ENCODE assay signal across 1 cellular context in the genomic region with DNA sequence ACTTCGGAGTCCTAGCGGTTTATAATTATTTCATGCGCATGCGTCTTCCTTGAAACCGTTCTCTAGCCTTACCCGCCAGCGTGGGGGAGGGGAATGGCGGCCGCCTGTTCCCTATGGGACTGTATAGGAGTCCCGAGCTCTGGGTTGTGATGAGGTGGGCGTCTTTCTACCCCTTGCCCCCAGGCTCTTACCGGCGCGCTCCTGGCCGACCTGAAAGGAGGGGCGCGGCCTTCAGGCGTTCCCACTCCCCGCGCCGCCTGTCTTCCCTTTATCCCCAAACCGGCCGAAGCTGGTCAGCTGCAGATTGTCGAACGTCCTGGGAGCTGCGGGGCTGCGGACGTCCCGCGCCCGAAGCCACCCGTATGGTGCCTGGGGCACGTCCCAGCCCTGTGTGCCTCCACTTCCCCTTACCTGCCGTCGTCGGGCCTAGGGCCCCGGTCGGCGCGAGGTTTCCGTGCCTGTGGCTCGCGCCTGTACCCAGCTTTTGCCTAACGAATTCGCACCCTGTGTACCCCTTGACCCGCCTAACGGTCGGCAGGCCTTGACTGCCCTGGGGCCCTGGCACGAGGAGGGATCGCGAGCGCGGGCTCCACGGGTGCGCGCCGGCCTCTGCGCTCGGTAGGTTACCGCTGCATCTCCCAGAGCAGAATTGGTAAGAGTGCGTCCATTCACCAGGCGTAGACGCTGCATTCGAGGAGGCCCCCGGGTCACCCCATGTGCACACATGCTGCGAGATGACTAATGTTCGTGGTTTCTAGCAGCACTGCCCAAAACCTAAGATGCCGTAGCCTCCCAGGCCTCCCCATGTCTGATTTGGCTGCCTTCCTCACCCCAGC.
TF ChIP-seq lines count a peak whose summit lies in the region.

No MANE protein-coding gene starts in this region.

TF ChIP-seq in HepG2, 621 proteins besides CTCF, POLR2A, EP300 and RAD21 (continues in another document):
- TF ChIP-seq HNF1A (IDR thresholded peaks at IDR 0.05; ENCODE audit: low read depth) (no peak), HNF1A (CRISPR knock-in tag; IDR thresholded peaks at IDR 0.05; ENCODE audit: borderline replicate concordance) (0 out of 2 replicates have a peak, but pooled peaks have one; percentile 40), ZMAT3 (CRISPR knock-in tag; conservative IDR thresholded peaks at IDR 0.05) (peak; percentile 33; the same call in 1 of the 2 replicates), HMGXB4 (CRISPR knock-in tag; IDR thresholded peaks at IDR 0.05; ENCODE audit: borderline replicate concordance in 1 of 2, low read depth in 1 of 2) (peak; percentile 58 to 76; a peak in 2 of 4 replicates), ZBTB20 (CRISPR knock-in tag; IDR thresholded peaks at IDR 0.05; ENCODE audit: borderline replicate concordance, low read depth) (peak; percentile 12; the same call in 1 of the 2 replicates), SPEN (CRISPR knock-in tag; IDR thresholded peaks at IDR 0.05; ENCODE audit: low read depth) (peak; percentile 62; the same call in 1 of the 2 replicates), HDAC1 (CRISPR knock-in tag; IDR thresholded peaks at IDR 0.05) (peak; percentile 58), REST (IDR thresholded peaks at IDR 0.05; ENCODE audit: borderline replicate concordance in 1 of 2, low read depth in 1 of 2, low read length in 2 of 2) (peak in 1 of 2 experiments; percentile 46; a peak in 1 of 4 replicates), SP5 (CRISPR knock-in tag; IDR thresholded peaks at IDR 0.05; ENCODE audit: borderline replicate concordance, low read depth) (0 out of 2 replicates have a peak, but pooled peaks have one; percentile 33), ZNF614 (CRISPR knock-in tag; IDR thresholded peaks at IDR 0.05; ENCODE audit: borderline replicate concordance) (peak; percentile 15; the same call in 1 of the 2 replicates), PTBP1 (IDR thresholded peaks at IDR 0.05; ENCODE audit: low read depth, low read length, poor library complexity, severe bottlenecking) (no peak), ZC3H13 (CRISPR knock-in tag; IDR thresholded peaks at IDR 0.05) (no peak; the same call in 1 of the 2 replicates), RARG (CRISPR knock-in tag; IDR thresholded peaks at IDR 0.05; ENCODE audit: low read depth) (0 out of 2 replicates have a peak, but pooled peaks have one; percentile 55), ZNF724P (CRISPR knock-in tag; IDR thresholded peaks at IDR 0.05; ENCODE audit: borderline replicate concordance) (0 out of 2 replicates have a peak, but pooled peaks have one; percentile 73), NFIC (IDR thresholded peaks at IDR 0.05; ENCODE audit: low read length) (no peak), ZNF749 (CRISPR knock-in tag; IDR thresholded peaks at IDR 0.05; ENCODE audit: borderline replicate concordance) (peak; percentile 84; the same call in 1 of the 2 replicates), U2AF1 (optimal IDR thresholded peaks at IDR 0.05; ENCODE audit: low read depth, low read length) (no peak), CBFB (CRISPR knock-in tag; IDR thresholded peaks at IDR 0.05) (peak; percentile 33; the same call in 1 of the 2 replicates), ZC3H4 (CRISPR knock-in tag; IDR thresholded peaks at IDR 0.05; ENCODE audit: borderline replicate concordance) (peak; percentile 55), HOXD1 (CRISPR knock-in tag; IDR thresholded peaks at IDR 0.05) (peak; percentile 26; the same call in 1 of the 2 replicates), CAMTA2 (CRISPR knock-in tag; IDR thresholded peaks at IDR 0.05; ENCODE audit: borderline replicate concordance) (peak; percentile 57; the same call in 1 of the 2 replicates), PRPF4 (IDR thresholded peaks at IDR 0.05; ENCODE audit: low read depth, low read length, poor library complexity, severe bottlenecking) (peak; percentile 68), ZNF296 (CRISPR knock-in tag; conservative IDR thresholded peaks at IDR 0.05) (peak; percentile 54), ZNF331 (CRISPR knock-in tag; IDR thresholded peaks at IDR 0.05) (no peak), ZNF34 (CRISPR knock-in tag; IDR thresholded peaks at IDR 0.05; ENCODE audit: borderline replicate concordance) (0 out of 2 replicates have a peak, but pooled peaks have one; percentile 37), ZNF121 (CRISPR knock-in tag; IDR thresholded peaks at IDR 0.05) (no peak), TEF (CRISPR knock-in tag; IDR thresholded peaks at IDR 0.05) (no peak), ZNF784 (CRISPR knock-in tag; IDR thresholded peaks at IDR 0.05; ENCODE audit: borderline replicate concordance) (peak; percentile 61; the same call in 1 of the 2 replicates), DMAP1 (CRISPR knock-in tag; IDR thresholded peaks at IDR 0.05) (peak; percentile 86), RFX3 (CRISPR knock-in tag; IDR thresholded peaks at IDR 0.05) (no peak), FOXM1 (CRISPR knock-in tag; IDR thresholded peaks at IDR 0.05) (0 out of 2 replicates have a peak, but pooled peaks have one; percentile 41), DNMT1 (CRISPR knock-in tag; IDR thresholded peaks at IDR 0.05) (peak; percentile 15; the same call in 1 of the 2 replicates), ZBTB38 (CRISPR knock-in tag; IDR thresholded peaks at IDR 0.05) (0 out of 2 replicates have a peak, but pooled peaks have one; percentile 54)
- TF ChIP-seq, protein P1, sequence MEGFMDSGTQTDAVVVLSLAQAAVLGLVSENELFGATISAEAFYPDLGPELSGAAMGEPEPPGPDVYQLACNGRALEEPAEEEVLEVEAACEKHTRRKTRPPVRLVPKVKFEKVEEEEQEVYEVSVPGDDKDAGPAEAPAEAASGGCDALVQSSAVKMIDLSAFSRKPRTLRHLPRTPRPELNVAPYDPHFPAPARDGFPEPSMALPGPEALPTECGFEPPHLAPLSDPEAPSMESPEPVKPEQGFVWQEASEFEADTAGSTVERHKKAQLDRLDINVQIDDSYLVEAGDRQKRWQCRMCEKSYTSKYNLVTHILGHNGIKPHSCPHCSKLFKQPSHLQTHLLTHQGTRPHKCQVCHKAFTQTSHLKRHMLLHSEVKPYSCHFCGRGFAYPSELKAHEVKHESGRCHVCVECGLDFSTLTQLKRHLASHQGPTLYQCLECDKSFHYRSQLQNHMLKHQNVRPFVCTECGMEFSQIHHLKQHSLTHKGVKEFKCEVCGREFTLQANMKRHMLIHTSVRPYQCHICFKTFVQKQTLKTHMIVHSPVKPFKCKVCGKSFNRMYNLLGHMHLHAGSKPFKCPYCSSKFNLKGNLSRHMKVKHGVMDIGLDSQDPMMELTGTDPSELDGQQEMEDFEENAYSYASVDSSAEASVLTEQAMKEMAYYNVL (CRISPR knock-in tag; IDR thresholded peaks at IDR 0.05; ENCODE audit: borderline replicate concordance) = 0 out of 2 replicates have a peak, but pooled peaks have one; percentile 26
- TF ChIP-seq, protein P2, sequence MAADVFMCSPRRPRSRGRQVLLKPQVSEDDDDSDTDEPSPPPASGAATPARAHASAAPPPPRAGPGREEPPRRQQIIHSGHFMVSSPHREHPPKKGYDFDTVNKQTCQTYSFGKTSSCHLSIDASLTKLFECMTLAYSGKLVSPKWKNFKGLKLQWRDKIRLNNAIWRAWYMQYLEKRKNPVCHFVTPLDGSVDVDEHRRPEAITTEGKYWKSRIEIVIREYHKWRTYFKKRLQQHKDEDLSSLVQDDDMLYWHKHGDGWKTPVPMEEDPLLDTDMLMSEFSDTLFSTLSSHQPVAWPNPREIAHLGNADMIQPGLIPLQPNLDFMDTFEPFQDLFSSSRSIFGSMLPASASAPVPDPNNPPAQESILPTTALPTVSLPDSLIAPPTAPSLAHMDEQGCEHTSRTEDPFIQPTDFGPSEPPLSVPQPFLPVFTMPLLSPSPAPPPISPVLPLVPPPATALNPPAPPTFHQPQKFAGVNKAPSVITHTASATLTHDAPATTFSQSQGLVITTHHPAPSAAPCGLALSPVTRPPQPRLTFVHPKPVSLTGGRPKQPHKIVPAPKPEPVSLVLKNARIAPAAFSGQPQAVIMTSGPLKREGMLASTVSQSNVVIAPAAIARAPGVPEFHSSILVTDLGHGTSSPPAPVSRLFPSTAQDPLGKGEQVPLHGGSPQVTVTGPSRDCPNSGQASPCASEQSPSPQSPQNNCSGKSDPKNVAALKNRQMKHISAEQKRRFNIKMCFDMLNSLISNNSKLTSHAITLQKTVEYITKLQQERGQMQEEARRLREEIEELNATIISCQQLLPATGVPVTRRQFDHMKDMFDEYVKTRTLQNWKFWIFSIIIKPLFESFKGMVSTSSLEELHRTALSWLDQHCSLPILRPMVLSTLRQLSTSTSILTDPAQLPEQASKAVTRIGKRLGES (CRISPR knock-in tag; IDR thresholded peaks at IDR 0.05; ENCODE audit: borderline replicate concordance) = no peak
- TF ChIP-seq, protein P3, sequence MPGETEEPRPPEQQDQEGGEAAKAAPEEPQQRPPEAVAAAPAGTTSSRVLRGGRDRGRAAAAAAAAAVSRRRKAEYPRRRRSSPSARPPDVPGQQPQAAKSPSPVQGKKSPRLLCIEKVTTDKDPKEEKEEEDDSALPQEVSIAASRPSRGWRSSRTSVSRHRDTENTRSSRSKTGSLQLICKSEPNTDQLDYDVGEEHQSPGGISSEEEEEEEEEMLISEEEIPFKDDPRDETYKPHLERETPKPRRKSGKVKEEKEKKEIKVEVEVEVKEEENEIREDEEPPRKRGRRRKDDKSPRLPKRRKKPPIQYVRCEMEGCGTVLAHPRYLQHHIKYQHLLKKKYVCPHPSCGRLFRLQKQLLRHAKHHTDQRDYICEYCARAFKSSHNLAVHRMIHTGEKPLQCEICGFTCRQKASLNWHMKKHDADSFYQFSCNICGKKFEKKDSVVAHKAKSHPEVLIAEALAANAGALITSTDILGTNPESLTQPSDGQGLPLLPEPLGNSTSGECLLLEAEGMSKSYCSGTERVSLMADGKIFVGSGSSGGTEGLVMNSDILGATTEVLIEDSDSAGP (CRISPR knock-in tag; IDR thresholded peaks at IDR 0.05; ENCODE audit: borderline replicate concordance) = peak; percentile 69
